ENCODE assay signal across 8 cellular contexts in genomic region chr15:31871159-31871886, GRCh38. TPM values are rescaled to one million over a fixed set of nuclear protein-coding genes. Genes with fewer than 3 reads are reported as not detected.
DNase-seq lines count a peak whose midpoint lies in the region; ATAC-seq and TF ChIP-seq lines count a peak whose summit lies in the region.

No MANE protein-coding gene starts in this region.

- H2AFZ ChIP-seq in smooth muscle cell (ENCODE audit: low read depth), result peak overlapping the region; percentile 97

- ATAC-seq in GM21576 (IDR thresholded peaks at IDR 0.05; ENCODE audit: unreplicated experiment), result peak; percentile 8
- peak; percentile 6 to 45 for ATAC-seq in right cardiac atrium
- ATAC-seq in HG02973 (IDR thresholded peaks at IDR 0.05; ENCODE audit: unreplicated experiment), result no peak

- 0 out of 2 replicates have a peak overlapping the region, but pooled peaks have one; percentile 29 for H3K27ac ChIP-seq in 22Rv1
- H3K27ac ChIP-seq in right cardiac atrium (ENCODE audit: low read length), result peak overlapping the region; percentile 94
- H3K27ac ChIP-seq in smooth muscle cell (ENCODE audit: low read depth), result no peak overlapping the region

- no peak for DNase-seq in activated CD4-positive, alpha-beta memory T cell treated with anti-CD3 and anti-CD28 coated beads, Interleukin-2, amount 10 ng/mL, durations not matched to agents 7 days and 5 days
- DNase-seq in right cardiac atrium (no peak), smooth muscle cell (lab: John Stamatoyannopoulos, UW; ENCODE audit: unreplicated experiment) (no peak), DMS153 (lab: John Stamatoyannopoulos, UW) (no peak), NCI-H82 (lab: John Stamatoyannopoulos, UW) (no peak)

- peaks cover 39% of the 10 kb centered on the region for H3K27me3 Mint-ChIP-seq in activated CD4-positive, alpha-beta memory T cell treated with anti-CD3 and anti-CD28 coated beads, Interleukin-2, amount 10 ng/mL, durations not matched to agents 7 days and 5 days

- POLR2A ChIA-PET in activated CD4-positive, alpha-beta memory T cell treated with anti-CD3 and anti-CD28 coated beads, Interleukin-2, amount 10 ng/mL, durations not matched to agents 7 days and 5 days (lab: Charles Lee), result no interaction called here

- H3K79me2 ChIP-seq in smooth muscle cell (ENCODE audit: low read depth), result no peaks in the 10 kb centered on the region

- TF ChIP-seq CTCF in 22Rv1 (IDR thresholded peaks at IDR 0.05), result no peak
- no peak for TF ChIP-seq CTCF in smooth muscle cell (IDR thresholded peaks at IDR 0.05; ENCODE audit: borderline replicate concordance, insufficient read depth, poor library complexity, severe bottlenecking)

- no peaks in the 10 kb centered on the region for H3F3A ChIP-seq in smooth muscle cell (ENCODE audit: low read depth)

- H3K27me3 ChIP-seq in right cardiac atrium (ENCODE audit: control insufficient read depth, insufficient read depth) (no peaks in the 10 kb centered on the region), smooth muscle cell (ENCODE audit: low read depth) (peaks cover 27% of the 10 kb centered on the region)

- peak overlapping the region; percentile 85 for H3K4me3 Mint-ChIP-seq in activated CD4-positive, alpha-beta memory T cell treated with anti-CD3 and anti-CD28 coated beads, Interleukin-2, amount 10 ng/mL, durations not matched to agents 7 days and 5 days

- peaks cover 12% of the 10 kb centered on the region for H3K4me1 Mint-ChIP-seq in activated CD4-positive, alpha-beta memory T cell treated with anti-CD3 and anti-CD28 coated beads, Interleukin-2, amount 10 ng/mL, durations not matched to agents 7 days and 5 days

- no peak overlapping the region for H3K9ac ChIP-seq in smooth muscle cell (ENCODE audit: low read depth)

- H3K4me2 ChIP-seq in smooth muscle cell, result peak overlapping the region; percentile 91

- no peaks in the 10 kb centered on the region for H3K36me3 ChIP-seq in smooth muscle cell (ENCODE audit: low read depth)

- H4K20me1 ChIP-seq in smooth muscle cell (ENCODE audit: low read depth), result no peaks in the 10 kb centered on the region

- intact Hi-C loops in right cardiac atrium (cut with DNase I), result no loop called here

- CTCF ChIA-PET in activated CD4-positive, alpha-beta memory T cell treated with anti-CD3 and anti-CD28 coated beads, Interleukin-2, amount 10 ng/mL, durations not matched to agents 7 days and 5 days (lab: Charles Lee), result no interaction called here

- H3K4me1 ChIP-seq in right cardiac atrium (ENCODE audit: control insufficient read depth, insufficient read depth, low read length) (no peaks in the 10 kb centered on the region), smooth muscle cell (ENCODE audit: low read depth) (no peaks in the 10 kb centered on the region)

- peak overlapping the region; percentile 98 for H3K4me3 ChIP-seq in right cardiac atrium (ENCODE audit: low read length)
- peak overlapping the region; percentile 65 for H3K4me3 ChIP-seq in smooth muscle cell

- no peaks in the 10 kb centered on the region for H3K9me3 ChIP-seq in right cardiac atrium (ENCODE audit: control insufficient read depth, low read length)
- no peaks in the 10 kb centered on the region for H3K9me3 ChIP-seq in smooth muscle cell (replicated peaks; ENCODE audit: low read depth)

- no peak overlapping the region for H3K27ac Mint-ChIP-seq in activated CD4-positive, alpha-beta memory T cell treated with anti-CD3 and anti-CD28 coated beads, Interleukin-2, amount 10 ng/mL, durations not matched to agents 7 days and 5 days

- WGBS in right cardiac atrium, result 44% methylated on average over 14 of the region's 14 CpGs
- WGBS in smooth muscle cell (ENCODE audit: low lambda C conversion rate), result 54% methylated on average over 14 of the region's 14 CpGs

- no peaks in the 10 kb centered on the region for H3K36me3 Mint-ChIP-seq in activated CD4-positive, alpha-beta memory T cell treated with anti-CD3 and anti-CD28 coated beads, Interleukin-2, amount 10 ng/mL, durations not matched to agents 7 days and 5 days (ENCODE audit: low read depth)

- H3K9me3 Mint-ChIP-seq in activated CD4-positive, alpha-beta memory T cell treated with anti-CD3 and anti-CD28 coated beads, Interleukin-2, amount 10 ng/mL, durations not matched to agents 7 days and 5 days, result no peaks in the 10 kb centered on the region

RNA-seq across cellular contexts. Expression of gene OTUD7A, which starts 0.8 kb away (rescaled TPM):
- 1 to 10 TPM; 1.8 to 2.3 TPM for total RNA-seq in activated CD4-positive, alpha-beta memory T cell treated with anti-CD3 and anti-CD28 coated beads, Interleukin-2, amount 10 ng/mL, durations not matched to agents 7 days and 5 days
- total RNA-seq in right cardiac atrium, result 1 to 10 TPM; 2.9 to 4.3 (median 3.4) TPM
- 1.7 TPM for polyA plus RNA-seq in right cardiac atrium
- 0.04 and 0.40 TPM in 2 replicates for total RNA-seq in smooth muscle cell
- polyA plus RNA-seq in smooth muscle cell, result 1.6 TPM in 1 of 2 replicates, not detected in the other
